22 cellular contexts compared by ENCODE assay signal in genomic region chr7:106819546-106819945, GRCh38. TPM values are rescaled to one million over a fixed set of nuclear protein-coding genes. Genes with fewer than 3 reads are reported as not detected.
"Had no signal": no experiment of that assay in that cellular context is flagged by ENCODE, and none has a peak within 500 bp of the region (broad histone marks: within the 10 kb centered on the region; RNA-seq: fewer than 3 reads in every experiment).

No MANE protein-coding gene starts in this region.

- H3K4me1 ChIP-seq: breast epithelium had no signal

- H3K4me3 ChIP-seq: breast epithelium, SJSA1 had no signal

- H3K27me3 ChIP-seq: breast epithelium, SJSA1 had no signal

- H3K9me3 ChIP-seq: breast epithelium, SJSA1 had no signal

- DNase-seq: activated CD4-positive, alpha-beta T cell treated with anti-CD3 and anti-CD28 coated beads for 48 hours; activated CD4-positive, alpha-beta T cell treated with anti-CD3 and anti-CD28 coated beads, Interleukin-2, amount 50 U/mL, for 4 hours; activated CD4-positive, CD25-positive, alpha-beta regulatory T cell treated with anti-CD3 and anti-CD28 coated beads, Interleukin-2, amount 50 U/mL, for 72 hours; activated CD8-positive, alpha-beta memory T cell treated with anti-CD3 and anti-CD28 coated beads, Interleukin-2, amount 50 U/mL, for 48 hours; activated CD8-positive, alpha-beta T cell treated with anti-CD3 and anti-CD28 coated beads, Interleukin-2, amount 10 ng/mL, durations not matched to agents 7 days and 5 days; activated effector memory CD4-positive, alpha-beta T cell treated with Interleukin-2 at 50 U/mL for 16 hours; activated naive CD4-positive, alpha-beta T cell; activated T-cell treated with anti-CD3 and anti-CD28 coated beads, Interleukin-2, amount 50 U/mL, for 1 hour; aorta; caudate nucleus; Karpas-422; MM.1S; NCI-H1105; NCI-H146; NCI-H187 treated with DMSO at 0.1 percent for 48 hours; NCI-H2081 treated with DMSO at 0.1 percent for 48 hours; PC-3; SHP77 had no signal

- H3K27ac ChIP-seq: breast epithelium, SJSA1 had no signal

- ATAC-seq: activated CD8-positive, alpha-beta T cell treated with anti-CD3 and anti-CD28 coated beads, Interleukin-2, amount 10 ng/mL, durations not matched to agents 7 days and 5 days; PC-3; SK-N-SH treated with all-trans-retinoic acid at 6 μM for 48 hours; WTC11 had no signal

- H3K36me3 ChIP-seq: breast epithelium had no signal

RNA-seq across cellular contexts. Expression of gene PIK3CG, which starts 45.5 kb away (rescaled TPM):
- total RNA-seq: PC-3 had no signal
